19 cellular contexts compared by ENCODE assay signal in genomic region chr6:104885518-104886043, GRCh38. TPM values are rescaled to one million over a fixed set of nuclear protein-coding genes. Genes with fewer than 3 reads are reported as not detected.
DNase-seq lines count a peak whose midpoint lies in the region; ATAC-seq and TF ChIP-seq lines count a peak whose summit lies in the region.
"Had no signal": no experiment of that assay in that cellular context is flagged by ENCODE, and none has a peak within 500 bp of the region (broad histone marks: within the 10 kb centered on the region; RNA-seq: fewer than 3 reads in every experiment).

No MANE protein-coding gene starts in this region.

- TF ChIP-seq CTCF in endodermal cell (conservative IDR thresholded peaks at IDR 0.05) (no peak), upper lobe of right lung (IDR thresholded peaks at IDR 0.05) (no peak)

- no peaks in the 10 kb centered on the region for H3K4me1 Mint-ChIP-seq in endodermal cell
- H3K4me1 Mint-ChIP-seq in stimulated activated naive CD8-positive, alpha-beta T cell treated with anti-CD3 and anti-CD28 coated beads, Interleukin-15, amount 100 ng/mL, for 72 hours, result no peaks in the 10 kb centered on the region

- H3K27me3 Mint-ChIP-seq in endodermal cell (ENCODE audit: insufficient read depth), result no peaks in the 10 kb centered on the region
- H3K27me3 Mint-ChIP-seq in stimulated activated naive CD8-positive, alpha-beta T cell treated with anti-CD3 and anti-CD28 coated beads, Interleukin-15, amount 100 ng/mL, for 72 hours, result peaks cover 26% of the 10 kb centered on the region

- H3K36me3 Mint-ChIP-seq in endodermal cell (ENCODE audit: low read depth), result no peaks in the 10 kb centered on the region

- no peaks in the 10 kb centered on the region for H3K36me3 ChIP-seq in endodermal cell (ENCODE audit: control insufficient read depth, insufficient read depth, low read length)
- no peaks in the 10 kb centered on the region for H3K36me3 ChIP-seq in upper lobe of right lung

- H3K27ac ChIP-seq in endodermal cell (ENCODE audit: low read depth, low read length), result no peak overlapping the region
- H3K27ac ChIP-seq in upper lobe of right lung, result no peak overlapping the region
- H3K27ac ChIP-seq: C4-2B had no signal

- 91 to 95% methylated on average over 18 to 19 of the region's 19 CpGs for WGBS in endodermal cell (ENCODE audit: insufficient coverage in 1 of 2, insufficient read length in 1 of 2), 2 experiments

- ATAC-seq in upper lobe of right lung (peak; percentile 25), HG02610 (IDR thresholded peaks at IDR 0.05; ENCODE audit: unreplicated experiment) (no peak)
- ATAC-seq in stimulated activated naive CD8-positive, alpha-beta T cell treated with anti-CD3 and anti-CD28 coated beads, Interleukin-15, amount 100 ng/mL, for 72 hours, result no peak
- ATAC-seq: Panc1 had no signal

- no peak overlapping the region for H3K4me3 ChIP-seq in endodermal cell (ENCODE audit: low read length)
- no peak overlapping the region for H3K4me3 ChIP-seq in upper lobe of right lung

- no peak overlapping the region for H3K27ac Mint-ChIP-seq in endodermal cell
- H3K27ac Mint-ChIP-seq in stimulated activated naive CD8-positive, alpha-beta T cell treated with anti-CD3 and anti-CD28 coated beads, Interleukin-15, amount 100 ng/mL, for 72 hours, result no peak overlapping the region

- peaks cover 20% of the 10 kb centered on the region for H3K9me3 Mint-ChIP-seq in endodermal cell
- H3K9me3 Mint-ChIP-seq in stimulated activated naive CD8-positive, alpha-beta T cell treated with anti-CD3 and anti-CD28 coated beads, Interleukin-15, amount 100 ng/mL, for 72 hours, result peaks cover 7 to 11% of the 10 kb centered on the region in 2 donors

- intact Hi-C loops in upper lobe of right lung (cut with DNase I), result no loop called here

- H3K4me3 Mint-ChIP-seq in endodermal cell, result no peak overlapping the region
- no peak overlapping the region for H3K4me3 Mint-ChIP-seq in stimulated activated naive CD8-positive, alpha-beta T cell treated with anti-CD3 and anti-CD28 coated beads, Interleukin-15, amount 100 ng/mL, for 72 hours

- H3K9me3 ChIP-seq in endodermal cell (ENCODE audit: control insufficient read depth, low read length), result peaks cover 15% of the 10 kb centered on the region
- no peaks in the 10 kb centered on the region for H3K9me3 ChIP-seq in upper lobe of right lung

- DNase-seq in NCI-H1417 (lab: John Stamatoyannopoulos, UW) (peak in 2 of 3 experiments; percentile 28 to 36), NCI-H1417 treated with DMSO at 0.1 percent for 48 hours (lab: John Stamatoyannopoulos, UW) (no peak), NCI-H345 (lab: John Stamatoyannopoulos, UW) (peak; percentile 46), endodermal cell (peak; percentile 47), upper lobe of right lung (no peak), globus pallidus (ENCODE audit: low spot score) (no peak)
- no peak for DNase-seq in stimulated activated naive CD8-positive, alpha-beta T cell treated with anti-CD3 and anti-CD28 coated beads, Interleukin-15, amount 100 ng/mL, for 72 hours
- DNase-seq: DMS153, GDM1, GOT3, Karpas-422, MM.1S, NCI-H2081, NCI-H226, NCI-H82, Right ventricle myocardium superior had no signal

- H3K27me3 ChIP-seq in endodermal cell (ENCODE audit: control insufficient read depth, insufficient read depth, low read length, poor library complexity, severe bottlenecking), result no peaks in the 10 kb centered on the region
- H3K27me3 ChIP-seq in upper lobe of right lung, result no peaks in the 10 kb centered on the region

- H3K9ac ChIP-seq in endodermal cell (ENCODE audit: extremely low read depth, low read length, poor library complexity, severe bottlenecking), result no peak overlapping the region

- H3K4me1 ChIP-seq in endodermal cell (ENCODE audit: control insufficient read depth, insufficient read depth, low read length) (no peaks in the 10 kb centered on the region), upper lobe of right lung (no peaks in the 10 kb centered on the region)

RNA-seq across cellular contexts. Expression of gene HACE1, which starts 25.9 kb away (rescaled TPM):
- total RNA-seq in endodermal cell (10 to 100 TPM; 23.7 to 30.1 TPM), upper lobe of right lung (14.8 TPM)
- 24.4 TPM for polyA plus RNA-seq in endodermal cell (2013, experiment 1 of 2)
- 23.4 TPM for polyA plus RNA-seq in endodermal cell (2013, experiment 2 of 2)

Comparison
In these comparisons a context has a peak if more than half of its experiments do, and no peak if none do; other contexts are left out.
1. DNase-seq: peak in NCI-H1417 (2 of 3), NCI-H345 (single experiment) and endodermal cell (single experiment); none in NCI-H1417 treated with DMSO at 0.1 percent for 48 hours (single experiment), upper lobe of right lung (single experiment), globus pallidus (single experiment) and stimulated activated naive CD8-positive, alpha-beta T cell treated with anti-CD3 and anti-CD28 coated beads, Interleukin-15, amount 100 ng/mL, for 72 hours (0 of 2).